ENCODE assay signal across 9 cellular contexts in genomic region chr2:127649100-127649611, GRCh38. TPM values are rescaled to one million over a fixed set of nuclear protein-coding genes. Genes with fewer than 3 reads are reported as not detected.
DNase-seq lines count a peak whose midpoint lies in the region; ATAC-seq, FAIRE-seq and TF ChIP-seq lines count a peak whose summit lies in the region.
"Had no signal": no experiment of that assay in that cellular context is flagged by ENCODE, and none has a peak within 500 bp of the region (broad histone marks: within the 10 kb centered on the region; RNA-seq: fewer than 3 reads in every experiment).

No MANE protein-coding gene starts in this region.

- H3K36me3 ChIP-seq in upper lobe of right lung: no peaks in the 10 kb centered on the region

- no peak for DNase-seq in activated naive CD8-positive, alpha-beta T cell treated with anti-CD3 and anti-CD28 coated beads, Interleukin-2, amount 10 ng/mL, durations not matched to agents 7 days and 5 days
- no peak for DNase-seq in activated naive CD8-positive, alpha-beta T cell treated with anti-CD3 and anti-CD28 coated beads, Interleukin-2, amount 50 U/mL, for 24 hours
- DNase-seq in memory B cell (ENCODE audit: low spot score in 2 of 2) (no peak), upper lobe of right lung (no peak), omental fat pad (ENCODE audit: low spot score) (no peak), D721Med (ENCODE audit: insufficient read length, low spot score) (no peak)

- H3K27me3 Mint-ChIP-seq in activated naive CD8-positive, alpha-beta T cell treated with anti-CD3 and anti-CD28 coated beads, Interleukin-2, amount 10 ng/mL, durations not matched to agents 7 days and 5 days: no peaks in the 10 kb centered on the region
- no peaks in the 10 kb centered on the region for H3K27me3 Mint-ChIP-seq in activated naive CD8-positive, alpha-beta T cell treated with anti-CD3 and anti-CD28 coated beads, Interleukin-2, amount 50 U/mL, for 24 hours
- H3K27me3 Mint-ChIP-seq in activated T-helper 17 cell treated with anti-CD3 and anti-CD28 coated beads, Interleukin-2, amount 50 U/mL, for 72 hours: no peaks in the 10 kb centered on the region
- H3K27me3 Mint-ChIP-seq in memory B cell: peaks cover 4% of the 10 kb centered on the region
- H3K27me3 Mint-ChIP-seq: stimulated activated naive CD8-positive, alpha-beta T cell treated with anti-CD3 and anti-CD28 coated beads, Interleukin-15, Interleukin-2, amounts not matched to agents 100 ng/mL and 50 ng/mL, for 24 hours had no signal

- no peak for FAIRE-seq in D721Med (lab: Jason Lieb, UNC)

- no peak overlapping the region for H3K27ac Mint-ChIP-seq in activated naive CD8-positive, alpha-beta T cell treated with anti-CD3 and anti-CD28 coated beads, Interleukin-2, amount 10 ng/mL, durations not matched to agents 7 days and 5 days
- H3K27ac Mint-ChIP-seq in activated naive CD8-positive, alpha-beta T cell treated with anti-CD3 and anti-CD28 coated beads, Interleukin-2, amount 50 U/mL, for 24 hours: no peak overlapping the region
- H3K27ac Mint-ChIP-seq in activated T-helper 17 cell treated with anti-CD3 and anti-CD28 coated beads, Interleukin-2, amount 50 U/mL, for 72 hours: no peak overlapping the region
- no peak overlapping the region for H3K27ac Mint-ChIP-seq in memory B cell

- intact Hi-C loops in upper lobe of right lung (cut with DNase I): no loop called here

- TF ChIP-seq CTCF in upper lobe of right lung (IDR thresholded peaks at IDR 0.05): no peak
- TF ChIP-seq CTCF in omental fat pad (IDR thresholded peaks at IDR 0.05): no peak
- no peak for TF ChIP-seq CTCF in D721Med (IDR thresholded peaks at IDR 0.05; ENCODE audit: insufficient read depth, missing control alignments)

- POLR2A ChIA-PET in activated naive CD8-positive, alpha-beta T cell treated with anti-CD3 and anti-CD28 coated beads, Interleukin-2, amount 10 ng/mL, durations not matched to agents 7 days and 5 days (lab: Charles Lee): interaction anchor here (2.9 kb wide), 1 partner anchor 58 kb away, joined by 18 read pairs; no protein-coding TSS in a partner anchor

- ATAC-seq in activated naive CD8-positive, alpha-beta T cell treated with anti-CD3 and anti-CD28 coated beads, Interleukin-2, amount 10 ng/mL, durations not matched to agents 7 days and 5 days (ENCODE audit: low read depth): peak; percentile 23
- ATAC-seq in activated naive CD8-positive, alpha-beta T cell treated with anti-CD3 and anti-CD28 coated beads, Interleukin-2, amount 50 U/mL, for 24 hours: no peak
- no peak for ATAC-seq in activated T-helper 17 cell treated with anti-CD3 and anti-CD28 coated beads, Interleukin-2, amount 50 U/mL, for 72 hours (replicated peaks)
- ATAC-seq in memory B cell (ENCODE audit: low read depth): peak; percentile 35
- ATAC-seq in upper lobe of right lung: no peak
- no peak for ATAC-seq in omental fat pad (ENCODE audit: low FRiP score)
- no peak for ATAC-seq in HG02870 (IDR thresholded peaks at IDR 0.05; ENCODE audit: unreplicated experiment)

- no peak overlapping the region for H3K4me3 ChIP-seq in upper lobe of right lung

- no peaks in the 10 kb centered on the region for H3K36me3 Mint-ChIP-seq in activated naive CD8-positive, alpha-beta T cell treated with anti-CD3 and anti-CD28 coated beads, Interleukin-2, amount 10 ng/mL, durations not matched to agents 7 days and 5 days
- H3K36me3 Mint-ChIP-seq in activated naive CD8-positive, alpha-beta T cell treated with anti-CD3 and anti-CD28 coated beads, Interleukin-2, amount 50 U/mL, for 24 hours (ENCODE audit: low read depth): no peaks in the 10 kb centered on the region
- H3K36me3 Mint-ChIP-seq in activated T-helper 17 cell treated with anti-CD3 and anti-CD28 coated beads, Interleukin-2, amount 50 U/mL, for 72 hours (ENCODE audit: low read depth): no peaks in the 10 kb centered on the region
- H3K36me3 Mint-ChIP-seq in memory B cell: no peaks in the 10 kb centered on the region

- H3K9me3 ChIP-seq in upper lobe of right lung: no peaks in the 10 kb centered on the region

- H3K4me3 Mint-ChIP-seq in activated naive CD8-positive, alpha-beta T cell treated with anti-CD3 and anti-CD28 coated beads, Interleukin-2, amount 10 ng/mL, durations not matched to agents 7 days and 5 days: no peak overlapping the region
- no peak overlapping the region for H3K4me3 Mint-ChIP-seq in activated naive CD8-positive, alpha-beta T cell treated with anti-CD3 and anti-CD28 coated beads, Interleukin-2, amount 50 U/mL, for 24 hours
- H3K4me3 Mint-ChIP-seq in activated T-helper 17 cell treated with anti-CD3 and anti-CD28 coated beads, Interleukin-2, amount 50 U/mL, for 72 hours: peak overlapping the region; percentile 39
- no peak overlapping the region for H3K4me3 Mint-ChIP-seq in memory B cell
- H3K4me3 Mint-ChIP-seq: stimulated activated naive CD8-positive, alpha-beta T cell treated with anti-CD3 and anti-CD28 coated beads, Interleukin-15, Interleukin-2, amounts not matched to agents 100 ng/mL and 50 ng/mL, for 24 hours had no signal

- peaks cover 10% of the 10 kb centered on the region for H3K4me1 Mint-ChIP-seq in activated naive CD8-positive, alpha-beta T cell treated with anti-CD3 and anti-CD28 coated beads, Interleukin-2, amount 10 ng/mL, durations not matched to agents 7 days and 5 days
- H3K4me1 Mint-ChIP-seq in activated naive CD8-positive, alpha-beta T cell treated with anti-CD3 and anti-CD28 coated beads, Interleukin-2, amount 50 U/mL, for 24 hours: peaks cover 8% of the 10 kb centered on the region
- H3K4me1 Mint-ChIP-seq in activated T-helper 17 cell treated with anti-CD3 and anti-CD28 coated beads, Interleukin-2, amount 50 U/mL, for 72 hours: peaks cover 4% of the 10 kb centered on the region
- peaks cover 51% of the 10 kb centered on the region for H3K4me1 Mint-ChIP-seq in memory B cell

- no peaks in the 10 kb centered on the region for H3K27me3 ChIP-seq in upper lobe of right lung

- H3K27ac ChIP-seq in upper lobe of right lung: peak overlapping the region; percentile 47

- H3K9me3 Mint-ChIP-seq in activated naive CD8-positive, alpha-beta T cell treated with anti-CD3 and anti-CD28 coated beads, Interleukin-2, amount 10 ng/mL, durations not matched to agents 7 days and 5 days: no peaks in the 10 kb centered on the region
- H3K9me3 Mint-ChIP-seq in activated naive CD8-positive, alpha-beta T cell treated with anti-CD3 and anti-CD28 coated beads, Interleukin-2, amount 50 U/mL, for 24 hours: no peaks in the 10 kb centered on the region
- H3K9me3 Mint-ChIP-seq in activated T-helper 17 cell treated with anti-CD3 and anti-CD28 coated beads, Interleukin-2, amount 50 U/mL, for 72 hours: no peaks in the 10 kb centered on the region
- H3K9me3 Mint-ChIP-seq in memory B cell: no peaks in the 10 kb centered on the region
- H3K9me3 Mint-ChIP-seq: stimulated activated naive CD8-positive, alpha-beta T cell treated with anti-CD3 and anti-CD28 coated beads, Interleukin-15, Interleukin-2, amounts not matched to agents 100 ng/mL and 50 ng/mL, for 24 hours had no signal

- H3K4me1 ChIP-seq in upper lobe of right lung: peaks cover 15% of the 10 kb centered on the region

RNA-seq across cellular contexts. Expression of gene GPR17, which starts 3.2 kb away (rescaled TPM):
- total RNA-seq in activated naive CD8-positive, alpha-beta T cell treated with anti-CD3 and anti-CD28 coated beads, Interleukin-2, amount 10 ng/mL, durations not matched to agents 7 days and 5 days: not detected
- not detected for total RNA-seq in activated T-helper 17 cell treated with anti-CD3 and anti-CD28 coated beads, Interleukin-2, amount 50 U/mL, for 72 hours
- total RNA-seq in upper lobe of right lung (0.49 TPM), omental fat pad (not detected)

RNA-seq across cellular contexts. Expression of gene LIMS2, which starts 26.2 kb away (rescaled TPM):
- 10 to 100 TPM; 21.7 to 24.9 TPM for total RNA-seq in activated naive CD8-positive, alpha-beta T cell treated with anti-CD3 and anti-CD28 coated beads, Interleukin-2, amount 10 ng/mL, durations not matched to agents 7 days and 5 days
- 1 to 10 TPM; 2.4 to 4.8 TPM for total RNA-seq in activated T-helper 17 cell treated with anti-CD3 and anti-CD28 coated beads, Interleukin-2, amount 50 U/mL, for 72 hours
- total RNA-seq in upper lobe of right lung: 161 TPM
- 10 to 100 TPM in 3 of 4 donors, 1 to 10 TPM in 1; 9.7 to 97.3 (median 22.4) TPM for total RNA-seq in omental fat pad

RNA-seq across cellular contexts. Expression of gene SFT2D3, which starts 52.1 kb away (rescaled TPM):
- total RNA-seq in activated naive CD8-positive, alpha-beta T cell treated with anti-CD3 and anti-CD28 coated beads, Interleukin-2, amount 10 ng/mL, durations not matched to agents 7 days and 5 days: 1 to 10 TPM; 7.5 to 8.7 TPM
- 1 to 10 TPM; 2.5 to 2.9 TPM for total RNA-seq in activated T-helper 17 cell treated with anti-CD3 and anti-CD28 coated beads, Interleukin-2, amount 50 U/mL, for 72 hours
- total RNA-seq in upper lobe of right lung: 7.7 TPM
- total RNA-seq in omental fat pad: 10 to 100 TPM in 1 of 4 donors, 1 to 10 TPM in 3; 4.4 to 11.7 (median 5.1) TPM

Comparison
In these comparisons a context has a peak if more than half of its experiments do, and no peak if none do; other contexts are left out.
1. ATAC-seq: peak in activated naive CD8-positive, alpha-beta T cell treated with anti-CD3 and anti-CD28 coated beads, Interleukin-2, amount 10 ng/mL, durations not matched to agents 7 days and 5 days (single experiment) and memory B cell (single experiment); none in activated naive CD8-positive, alpha-beta T cell treated with anti-CD3 and anti-CD28 coated beads, Interleukin-2, amount 50 U/mL, for 24 hours (single experiment), activated T-helper 17 cell treated with anti-CD3 and anti-CD28 coated beads, Interleukin-2, amount 50 U/mL, for 72 hours (single experiment), upper lobe of right lung (single experiment), omental fat pad (single experiment) and HG02870 (single experiment).